Comparison of ENCODE assay signal across 1 cellular context in the genomic region with DNA sequence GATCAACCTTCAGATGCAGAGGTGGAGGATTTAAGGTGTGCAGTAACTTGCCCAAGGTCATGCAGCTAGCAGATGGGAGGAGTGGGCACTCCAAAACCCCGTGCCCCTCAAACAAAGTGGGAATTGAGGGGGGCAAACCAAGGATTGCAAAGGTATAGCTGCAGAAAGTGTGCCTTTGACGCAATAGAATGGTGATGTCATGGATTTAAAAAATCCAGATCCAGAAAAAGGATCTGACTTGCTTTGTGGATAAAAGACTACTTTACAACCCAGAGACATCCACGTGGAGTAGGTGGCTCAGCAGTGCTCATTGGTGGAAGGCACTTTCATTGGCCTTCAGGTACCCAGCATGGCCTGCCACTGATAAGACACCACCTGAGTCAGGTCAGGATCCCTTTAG.
TF ChIP-seq lines count a peak whose summit lies in the region.

No MANE protein-coding gene starts in this region.

TF ChIP-seq in HepG2, 621 proteins besides CTCF, POLR2A, EP300 and RAD21 (continued from another document):
- TF ChIP-seq E2F2 (CRISPR knock-in tag; IDR thresholded peaks at IDR 0.05; ENCODE audit: borderline replicate concordance): no peak
- TF ChIP-seq ATF7 (IDR thresholded peaks at IDR 0.05): peak; percentile 71
- TF ChIP-seq ATF7 (CRISPR knock-in tag; IDR thresholded peaks at IDR 0.05): no peak
TF ChIP-seq in HepG2: peak in this region for 1.
